Comparison of ENCODE assay signal across 13 cellular contexts in the genomic region with DNA sequence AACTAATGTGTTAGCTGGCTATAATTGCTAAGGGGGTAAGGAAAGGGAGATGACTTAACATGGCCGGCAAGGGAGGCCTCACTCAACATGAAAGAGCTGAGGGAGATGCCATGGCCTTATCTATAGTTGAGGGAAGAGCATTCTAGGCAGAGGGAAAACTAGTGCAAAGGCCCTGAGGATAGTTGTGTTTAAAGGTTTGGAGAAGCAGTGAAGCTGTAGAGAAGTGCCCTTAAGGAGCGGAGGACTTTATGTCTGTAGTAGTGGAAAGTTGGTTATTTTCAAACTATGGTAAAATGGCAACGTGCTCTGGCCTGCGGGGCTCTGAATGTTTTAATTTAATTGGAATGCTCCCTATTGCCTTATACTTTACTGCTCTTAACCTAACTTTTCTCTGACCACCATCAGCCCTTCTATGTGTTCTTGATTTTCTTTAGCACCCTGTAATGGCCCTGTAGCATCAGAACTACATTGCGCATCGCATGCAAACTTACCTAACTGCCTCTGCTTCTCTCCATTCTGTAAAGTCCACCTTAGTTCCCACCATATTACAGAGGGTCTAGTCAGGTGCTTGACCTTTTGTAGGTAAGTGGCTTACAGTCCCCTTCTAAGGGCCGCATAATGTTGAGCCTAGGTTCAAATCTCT. TPM values are rescaled to one million over a fixed set of nuclear protein-coding genes. Genes with fewer than 3 reads are reported as not detected.
A peak's percentile ranks its signal among the peaks of the same experiment; 100 is the strongest.
DNase-seq lines count a peak whose midpoint lies in the region; ATAC-seq and TF ChIP-seq lines count a peak whose summit lies in the region.
"Had no signal": no experiment of that assay in that cellular context is flagged by ENCODE, and none has a peak within 500 bp of the region (broad histone marks: within the 10 kb centered on the region; RNA-seq: fewer than 3 reads in every experiment).

No MANE protein-coding gene starts in this region.

- H3K4me1 ChIP-seq in A673 (ENCODE audit: insufficient read depth, low read length, poor library complexity, severe bottlenecking), result peaks cover 11% of the 10 kb centered on the region
- peaks cover 29% of the 10 kb centered on the region for H3K4me1 ChIP-seq in PC-3 (ENCODE audit: insufficient read depth, low read length)

- peaks cover 21% of the 10 kb centered on the region for H3K27me3 Mint-ChIP-seq in endothelial cell (ENCODE audit: unreplicated experiment)

- H3K4me3 ChIP-seq in A673 (ENCODE audit: low read depth, low read length, poor library complexity, severe bottlenecking) (peak overlapping the region; percentile 3), GM12864 (ENCODE audit: low read depth, low read length) (peak overlapping the region; percentile 70), PC-3 (ENCODE audit: low read length) (no peak overlapping the region)
- H3K4me3 ChIP-seq: sigmoid colon, vagina had no signal

- H3K36me3 Mint-ChIP-seq in endothelial cell (ENCODE audit: low read depth, unreplicated experiment), result peaks cover 17% of the 10 kb centered on the region

- no peaks in the 10 kb centered on the region for H3K9me3 Mint-ChIP-seq in endothelial cell (ENCODE audit: unreplicated experiment)

- peaks cover 25% of the 10 kb centered on the region for H3K79me2 ChIP-seq in PC-3 (ENCODE audit: low read length)

- peaks cover 8% of the 10 kb centered on the region for H3F3A ChIP-seq in PC-3 (ENCODE audit: low read length, unreplicated experiment)

- H3K27me3 ChIP-seq in A673 (replicated peaks; ENCODE audit: insufficient read depth, low read depth, low read length, poor library complexity) (no peaks in the 10 kb centered on the region), PC-3 (ENCODE audit: low read length) (no peaks in the 10 kb centered on the region)
- H3K27me3 ChIP-seq: sigmoid colon, vagina had no signal

- H2AFZ ChIP-seq in PC-3 (ENCODE audit: low read length), result no peak overlapping the region

- DNase-seq in A673 (ENCODE audit: low spot score) (no peak), GM12864 (ENCODE audit: low read depth) (no peak), PC-3 (no peak), endothelial cell (ENCODE audit: low spot score) (no peak), amygdala (lab: John Stamatoyannopoulos, UW) (no peak), anterior cingulate cortex (lab: John Stamatoyannopoulos, UW) (no peak)
- DNase-seq in stimulated activated CD4-positive, alpha-beta T cell treated with anti-CD3 and anti-CD28 coated beads, Interleukin-2, amount 100 ng/mL, for 24 hours, result no peak
- DNase-seq: NCI-H1417, NCI-H526 treated with DMSO at 0.1 percent for 48 hours, sigmoid colon, T-helper 1 cell had no signal

- peak overlapping the region; percentile 94; the same call in 1 of the 2 replicates for H3K4me2 ChIP-seq in PC-3 (ENCODE audit: low read length)

- H3K36me3 ChIP-seq in A673 (ENCODE audit: insufficient read depth, low read length, poor library complexity, severe bottlenecking), result peaks cover 32% of the 10 kb centered on the region
- peaks cover 30% of the 10 kb centered on the region for H3K36me3 ChIP-seq in PC-3 (ENCODE audit: low read depth, low read length)

- H3K4me3 Mint-ChIP-seq in endothelial cell (ENCODE audit: unreplicated experiment), result peak overlapping the region; percentile 42

- TF ChIP-seq CTCF in A673 (conservative IDR thresholded peaks at IDR 0.05; ENCODE audit: low read depth, low read length) (no peak), GM12864 (IDR thresholded peaks at IDR 0.05; ENCODE audit: low read depth, low read length, missing control alignments) (no peak), PC-3 (conservative IDR thresholded peaks at IDR 0.05; ENCODE audit: low read depth, low read length) (no peak), endothelial cell (IDR thresholded peaks at IDR 0.05; ENCODE audit: unreplicated experiment) (no peak)

- H4K20me1 ChIP-seq in PC-3 (ENCODE audit: low read length), result no peaks in the 10 kb centered on the region

- POLR2A ChIA-PET in A673 (lab: Charles Lee; ENCODE audit: low non-redundant PET) (no interaction called here), PC-3 (lab: Charles Lee; ENCODE audit: unreplicated experiment) (interaction anchor here (0.5 kb wide), 1 partner anchor 1431 kb away, joined by 4 read pairs; no protein-coding TSS in a partner anchor)

- H3K27ac ChIP-seq in A673 (ENCODE audit: low read depth, low read length, poor library complexity, severe bottlenecking) (peak overlapping the region; percentile 40), PC-3 (ENCODE audit: low read length) (no peak overlapping the region)
- H3K27ac ChIP-seq: sigmoid colon, vagina had no signal

- BruUV-seq in A673 (replicated peaks; lab: Mats Ljungman, UMichigan), result no TSS peak
- no TSS peak for BruUV-seq in PC-3 (replicated peaks; lab: Mats Ljungman, UMichigan)

- H3K9me3 ChIP-seq in A673 (ENCODE audit: low read depth, low read length, poor library complexity, severe bottlenecking) (no peaks in the 10 kb centered on the region), PC-3 (ENCODE audit: low read length) (no peaks in the 10 kb centered on the region)
- H3K9me3 ChIP-seq: sigmoid colon, vagina had no signal

- H3K4me1 Mint-ChIP-seq in endothelial cell (ENCODE audit: unreplicated experiment), result peaks cover 22% of the 10 kb centered on the region

- H3K9ac ChIP-seq in PC-3 (ENCODE audit: low read length), result no peak overlapping the region

- no peaks in the 10 kb centered on the region for H3K9me2 ChIP-seq in PC-3 (replicated peaks; ENCODE audit: low read length)

- peak overlapping the region; percentile 48 for H3K27ac Mint-ChIP-seq in endothelial cell (ENCODE audit: unreplicated experiment)

- no peak for ATAC-seq in PC-3
- no peak for ATAC-seq in GM19023 (IDR thresholded peaks at IDR 0.05; ENCODE audit: unreplicated experiment)

- intact Hi-C loops in A673 (cut with micrococcal nuclease; ENCODE audit: unreplicated experiment) (loop anchor here (10.0 kb wide), 1 partner anchor 149 kb away; a partner anchor contains a TSS), PC-3 (cut with micrococcal nuclease) (loop anchor here (5.0 kb wide), 1 partner anchor 1517 kb away; no protein-coding TSS in a partner anchor)

- CTCF ChIA-PET in A673 (lab: Charles Lee), result no interaction called here
- CTCF ChIA-PET in PC-3 (lab: Charles Lee), result no interaction called here

RNA-seq across cellular contexts. Expression of a gene that starts 35.8 kb away (rescaled TPM):
- total RNA-seq in A673 (2021), result 0.32 and 0.39 TPM in 2 replicates
- 1.1 and 1.7 TPM in 2 replicates for total RNA-seq in PC-3 (2014; rRNA removed)
- total RNA-seq in endothelial cell (ENCODE audit: unreplicated experiment), result 0.44 TPM
- total RNA-seq: sigmoid colon had no signal

RNA-seq across cellular contexts. Expression of a gene that starts 56.3 kb away (rescaled TPM):
- total RNA-seq in A673 (2021) (16.5 and 18.4 TPM in 2 replicates), PC-3 (2014; rRNA removed) (9.2 and 9.4 TPM in 2 replicates), endothelial cell (ENCODE audit: unreplicated experiment) (32.4 TPM)
